Comparison of ENCODE assay signal across 21 cellular contexts in the genomic region with DNA sequence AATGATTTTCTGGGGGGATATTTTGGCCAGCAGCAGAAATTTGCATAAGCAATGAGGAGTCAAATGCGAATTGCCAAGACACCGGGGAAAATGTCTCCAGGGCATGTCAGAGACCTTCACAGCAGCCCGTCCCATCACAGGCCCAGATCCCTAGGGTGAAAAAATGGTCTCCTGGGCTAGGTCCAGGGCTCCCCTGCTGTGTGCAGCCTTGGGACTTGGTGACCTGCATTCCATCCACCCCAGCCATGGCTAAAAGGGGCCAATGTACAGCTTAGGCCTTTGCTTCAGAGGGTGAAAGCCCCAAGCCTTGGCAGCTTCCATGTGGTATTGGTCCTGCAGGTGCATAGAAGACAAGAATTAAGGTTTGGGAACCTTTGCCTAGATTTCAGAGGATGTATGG.
A peak's percentile ranks its signal among the peaks of the same experiment; 100 is the strongest.
DNase-seq lines count a peak whose midpoint lies in the region; ATAC-seq and TF ChIP-seq lines count a peak whose summit lies in the region.
"Had no signal": no experiment of that assay in that cellular context is flagged by ENCODE, and none has a peak within 500 bp of the region (broad histone marks: within the 10 kb centered on the region; RNA-seq: fewer than 3 reads in every experiment).

No MANE protein-coding gene starts in this region.

- H2AK5ac ChIP-seq in neuronal stem cell (ENCODE audit: low read depth, low read length) = no peak overlapping the region

- H3K9me3 Mint-ChIP-seq in activated CD4-positive, alpha-beta memory T cell treated with anti-CD3 and anti-CD28 coated beads, Interleukin-2, amount 10 ng/mL, durations not matched to agents 7 days and 5 days = peaks cover 4% of the 10 kb centered on the region
- H3K9me3 Mint-ChIP-seq in progenitor cell of endocrine pancreas (ENCODE audit: low read depth) = peaks cover 10% of the 10 kb centered on the region

- H3K27me3 ChIP-seq in lower lobe of right lung (ENCODE audit: low read depth) (no peaks in the 10 kb centered on the region), neuronal stem cell (ENCODE audit: control insufficient read depth in 3 of 3, insufficient read depth in 3 of 3, low read depth in 1 of 3, low read length in 3 of 3) (no peaks in the 10 kb centered on the region)
- no peaks in the 10 kb centered on the region for H3K27me3 ChIP-seq in effector memory CD4-positive, alpha-beta T cell (replicated peaks; ENCODE audit: control insufficient read depth, insufficient read depth, low read length, poor library complexity, severe bottlenecking)
- H3K27me3 ChIP-seq: BE2C, BLaER1 had no signal

- H2AFZ ChIP-seq in neuronal stem cell (ENCODE audit: low read length) = no peak overlapping the region

- no peak overlapping the region for H4K8ac ChIP-seq in neuronal stem cell (ENCODE audit: low read depth, low read length)

- CTCF ChIA-PET in activated CD4-positive, alpha-beta memory T cell treated with anti-CD3 and anti-CD28 coated beads, Interleukin-2, amount 10 ng/mL, durations not matched to agents 7 days and 5 days (lab: Charles Lee) = no interaction called here

- no peak overlapping the region for H3K4ac ChIP-seq in neuronal stem cell (ENCODE audit: low read length)

- no peaks in the 10 kb centered on the region for H3K27me3 Mint-ChIP-seq in activated CD4-positive, alpha-beta memory T cell treated with anti-CD3 and anti-CD28 coated beads, Interleukin-2, amount 10 ng/mL, durations not matched to agents 7 days and 5 days
- H3K27me3 Mint-ChIP-seq in progenitor cell of endocrine pancreas = no peaks in the 10 kb centered on the region
- H3K27me3 Mint-ChIP-seq: CD4-positive, alpha-beta memory T cell; CD4-positive, CD25-positive, alpha-beta regulatory T cell; CD8-positive, alpha-beta memory T cell had no signal

- H3K36me3 ChIP-seq in lower lobe of right lung (no peaks in the 10 kb centered on the region), neuronal stem cell (replicated peaks in 1 of 2; ENCODE audit: control insufficient read depth in 2 of 2, insufficient read depth in 2 of 2, low read length in 2 of 2) (no peaks in the 10 kb centered on the region)
- no peaks in the 10 kb centered on the region for H3K36me3 ChIP-seq in effector memory CD4-positive, alpha-beta T cell (ENCODE audit: control insufficient read depth, insufficient read depth, low read length)
- H3K36me3 ChIP-seq: BE2C, BLaER1 had no signal

- H3K9ac ChIP-seq in neuronal stem cell (ENCODE audit: low read depth, low read length, poor library complexity) = no peak overlapping the region
- H3K9ac ChIP-seq: BLaER1 had no signal

- H3K4me1 ChIP-seq in lower lobe of right lung (no peaks in the 10 kb centered on the region), neuronal stem cell (ENCODE audit: control insufficient read depth in 2 of 2, insufficient read depth in 1 of 2, low read depth in 1 of 2, low read length in 2 of 2) (no peaks in the 10 kb centered on the region)
- H3K4me1 ChIP-seq in effector memory CD4-positive, alpha-beta T cell (ENCODE audit: control insufficient read depth, insufficient read depth, low read length, poor library complexity, severe bottlenecking) = no peaks in the 10 kb centered on the region
- H3K4me1 ChIP-seq: BE2C, BLaER1 had no signal

- no peak overlapping the region for H3K14ac ChIP-seq in neuronal stem cell (ENCODE audit: low read length)

- no peak overlapping the region for H3K27ac Mint-ChIP-seq in activated CD4-positive, alpha-beta memory T cell treated with anti-CD3 and anti-CD28 coated beads, Interleukin-2, amount 10 ng/mL, durations not matched to agents 7 days and 5 days
- H3K27ac Mint-ChIP-seq in progenitor cell of endocrine pancreas = no peak overlapping the region
- H3K27ac Mint-ChIP-seq: CD4-positive, alpha-beta memory T cell; CD4-positive, CD25-positive, alpha-beta regulatory T cell; CD8-positive, alpha-beta memory T cell had no signal

- H3K4me2 ChIP-seq in neuronal stem cell (ENCODE audit: insufficient read depth, low read length, poor library complexity, severe bottlenecking) = no peak overlapping the region
- H3K4me2 ChIP-seq: BLaER1 had no signal

- DNase-seq in lower lobe of right lung (peak; percentile 9), neuronal stem cell (ENCODE audit: low spot score) (no peak), progenitor cell of endocrine pancreas (ENCODE audit: low spot score, unreplicated experiment) (no peak)
- no peak for DNase-seq in effector memory CD4-positive, alpha-beta T cell
- no peak for DNase-seq in activated CD4-positive, alpha-beta memory T cell treated with anti-CD3 and anti-CD28 coated beads, Interleukin-2, amount 10 ng/mL, durations not matched to agents 7 days and 5 days
- DNase-seq: 8988T; BE2C; C1 segment of cervical spinal cord; CD4-positive, alpha-beta memory T cell; CD4-positive, CD25-positive, alpha-beta regulatory T cell; CD8-positive, alpha-beta memory T cell; COR-L47; DMS 273 treated with DMSO at 0.1 percent for 48 hours; DMS153; DMS79; DND-41; EL; GDM1 had no signal

- peak overlapping the region; percentile 55 for H2BK15ac ChIP-seq in neuronal stem cell (ENCODE audit: low read length)

- H3K23ac ChIP-seq in neuronal stem cell (ENCODE audit: low read depth, low read length, poor library complexity) = no peak overlapping the region

- H4K91ac ChIP-seq in neuronal stem cell (ENCODE audit: low read depth, low read length, poor library complexity) = no peak overlapping the region

- H3K36me3 Mint-ChIP-seq in activated CD4-positive, alpha-beta memory T cell treated with anti-CD3 and anti-CD28 coated beads, Interleukin-2, amount 10 ng/mL, durations not matched to agents 7 days and 5 days (ENCODE audit: low read depth) = no peaks in the 10 kb centered on the region
- H3K36me3 Mint-ChIP-seq in progenitor cell of endocrine pancreas (ENCODE audit: insufficient read depth) = no peaks in the 10 kb centered on the region
- H3K36me3 Mint-ChIP-seq: CD4-positive, alpha-beta memory T cell; CD4-positive, CD25-positive, alpha-beta regulatory T cell; CD8-positive, alpha-beta memory T cell had no signal

- no peaks in the 10 kb centered on the region for H3K4me1 Mint-ChIP-seq in activated CD4-positive, alpha-beta memory T cell treated with anti-CD3 and anti-CD28 coated beads, Interleukin-2, amount 10 ng/mL, durations not matched to agents 7 days and 5 days
- peaks cover 24% of the 10 kb centered on the region for H3K4me1 Mint-ChIP-seq in progenitor cell of endocrine pancreas (ENCODE audit: low read depth)
- H3K4me1 Mint-ChIP-seq: CD4-positive, alpha-beta memory T cell; CD4-positive, CD25-positive, alpha-beta regulatory T cell; CD8-positive, alpha-beta memory T cell had no signal

- H2BK5ac ChIP-seq in neuronal stem cell (ENCODE audit: low read length) = no peak overlapping the region

- no peak overlapping the region for H2BK120ac ChIP-seq in neuronal stem cell (ENCODE audit: low read depth, low read length)

- no peak overlapping the region for H3K4me3 ChIP-seq in lower lobe of right lung
- H3K4me3 ChIP-seq in neuronal stem cell (ENCODE audit: low read length in 2 of 2) = peak overlapping the region in 1 of 2 donors; percentile 34
- H3K4me3 ChIP-seq in effector memory CD4-positive, alpha-beta T cell (ENCODE audit: insufficient read depth, low read depth, low read length, poor library complexity, severe bottlenecking) = no peak overlapping the region
- H3K4me3 ChIP-seq: BLaER1, GM12878 had no signal

- no peak overlapping the region for H3K27ac ChIP-seq in lower lobe of right lung
- no peak overlapping the region for H3K27ac ChIP-seq in neuronal stem cell (replicated peaks; ENCODE audit: low read length)
- H3K27ac ChIP-seq in effector memory CD4-positive, alpha-beta T cell (ENCODE audit: insufficient read depth, low read length, poor library complexity, severe bottlenecking) = no peak overlapping the region
- H3K27ac ChIP-seq: BLaER1 had no signal

- no peaks in the 10 kb centered on the region for H3K9me3 ChIP-seq in lower lobe of right lung
- H3K9me3 ChIP-seq in neuronal stem cell (replicated peaks in 1 of 2; ENCODE audit: control insufficient read depth in 2 of 2, insufficient read depth in 1 of 2, low read depth in 1 of 2, low read length in 2 of 2) = no peaks in the 10 kb centered on the region
- no peaks in the 10 kb centered on the region for H3K9me3 ChIP-seq in effector memory CD4-positive, alpha-beta T cell (ENCODE audit: control insufficient read depth, low read length)
- H3K9me3 ChIP-seq: BE2C, BLaER1 had no signal

- POLR2A ChIA-PET in activated CD4-positive, alpha-beta memory T cell treated with anti-CD3 and anti-CD28 coated beads, Interleukin-2, amount 10 ng/mL, durations not matched to agents 7 days and 5 days (lab: Charles Lee) = no interaction called here

- H3K79me1 ChIP-seq in neuronal stem cell (ENCODE audit: low read depth, low read length) = no peaks in the 10 kb centered on the region

- no peak overlapping the region for H3K4me3 Mint-ChIP-seq in activated CD4-positive, alpha-beta memory T cell treated with anti-CD3 and anti-CD28 coated beads, Interleukin-2, amount 10 ng/mL, durations not matched to agents 7 days and 5 days
- no peak overlapping the region for H3K4me3 Mint-ChIP-seq in progenitor cell of endocrine pancreas (ENCODE audit: low read depth)
- H3K4me3 Mint-ChIP-seq: CD14-positive monocyte; CD4-positive, alpha-beta memory T cell; CD4-positive, CD25-positive, alpha-beta regulatory T cell; CD8-positive, alpha-beta memory T cell had no signal

- ATAC-seq in lower lobe of right lung = no peak
- ATAC-seq: GM12878 had no signal

- TF ChIP-seq CTCF in lower lobe of right lung (IDR thresholded peaks at IDR 0.05) (no peak), progenitor cell of endocrine pancreas (IDR thresholded peaks at IDR 0.05; ENCODE audit: unreplicated experiment) (no peak)

- intact Hi-C loops in lower lobe of right lung (cut with DNase I) = no loop called here

- WGBS in neuronal stem cell (ENCODE audit: extremely low coverage in 2 of 2, insufficient read length in 2 of 2, insufficient replicate concordance in 1 of 2), 2 donors = no CpG with 5 or more reads among the region's 3 CpGs

- no peak overlapping the region for H2BK12ac ChIP-seq in neuronal stem cell (ENCODE audit: low read length)

- H3K18ac ChIP-seq in neuronal stem cell (ENCODE audit: low read length) = no peak overlapping the region
